In the genomic region with DNA sequence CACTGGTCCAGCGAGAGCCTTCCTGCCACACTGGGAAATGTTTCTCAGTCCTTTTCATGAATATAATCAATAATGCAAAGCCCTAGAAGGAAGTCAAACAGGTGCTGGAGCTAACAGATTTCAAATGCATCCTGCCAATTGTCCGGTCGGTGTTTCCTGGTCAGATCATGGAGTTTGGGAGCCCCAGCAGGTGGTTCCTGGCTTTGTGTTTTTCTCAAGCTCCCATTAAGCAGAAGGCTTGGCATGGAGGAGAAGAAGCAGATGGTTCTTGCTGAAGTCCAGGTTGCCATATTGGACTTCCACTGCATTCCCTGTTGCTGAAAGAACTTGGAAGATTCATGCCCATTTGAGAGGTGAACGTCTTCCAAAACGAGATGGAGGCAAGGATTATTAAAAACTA, we compare ENCODE assay signal across 1 cellular context.
TF ChIP-seq lines count a peak whose summit lies in the region.

No MANE protein-coding gene starts in this region.

TF ChIP-seq in WTC11, 78 proteins besides CTCF, POLR2A, EP300 and RAD21 (continued from another document):
- TF ChIP-seq, protein P1, sequence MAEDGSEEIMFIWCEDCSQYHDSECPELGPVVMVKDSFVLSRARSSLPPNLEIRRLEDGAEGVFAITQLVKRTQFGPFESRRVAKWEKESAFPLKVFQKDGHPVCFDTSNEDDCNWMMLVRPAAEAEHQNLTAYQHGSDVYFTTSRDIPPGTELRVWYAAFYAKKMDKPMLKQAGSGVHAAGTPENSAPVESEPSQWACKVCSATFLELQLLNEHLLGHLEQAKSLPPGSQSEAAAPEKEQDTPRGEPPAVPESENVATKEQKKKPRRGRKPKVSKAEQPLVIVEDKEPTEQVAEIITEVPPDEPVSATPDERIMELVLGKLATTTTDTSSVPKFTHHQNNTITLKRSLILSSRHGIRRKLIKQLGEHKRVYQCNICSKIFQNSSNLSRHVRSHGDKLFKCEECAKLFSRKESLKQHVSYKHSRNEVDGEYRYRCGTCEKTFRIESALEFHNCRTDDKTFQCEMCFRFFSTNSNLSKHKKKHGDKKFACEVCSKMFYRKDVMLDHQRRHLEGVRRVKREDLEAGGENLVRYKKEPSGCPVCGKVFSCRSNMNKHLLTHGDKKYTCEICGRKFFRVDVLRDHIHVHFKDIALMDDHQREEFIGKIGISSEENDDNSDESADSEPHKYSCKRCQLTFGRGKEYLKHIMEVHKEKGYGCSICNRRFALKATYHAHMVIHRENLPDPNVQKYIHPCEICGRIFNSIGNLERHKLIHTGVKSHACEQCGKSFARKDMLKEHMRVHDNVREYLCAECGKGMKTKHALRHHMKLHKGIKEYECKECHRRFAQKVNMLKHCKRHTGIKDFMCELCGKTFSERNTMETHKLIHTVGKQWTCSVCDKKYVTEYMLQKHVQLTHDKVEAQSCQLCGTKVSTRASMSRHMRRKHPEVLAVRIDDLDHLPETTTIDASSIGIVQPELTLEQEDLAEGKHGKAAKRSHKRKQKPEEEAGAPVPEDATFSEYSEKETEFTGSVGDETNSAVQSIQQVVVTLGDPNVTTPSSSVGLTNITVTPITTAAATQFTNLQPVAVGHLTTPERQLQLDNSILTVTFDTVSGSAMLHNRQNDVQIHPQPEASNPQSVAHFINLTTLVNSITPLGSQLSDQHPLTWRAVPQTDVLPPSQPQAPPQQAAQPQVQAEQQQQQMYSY (CRISPR knock-in tag; IDR thresholded peaks at IDR 0.05) = no peak
- TF ChIP-seq NR2C2 (CRISPR knock-in tag; IDR thresholded peaks at IDR 0.05) (no peak), RORB (CRISPR knock-in tag; IDR thresholded peaks at IDR 0.05) (no peak), FOXK1 (CRISPR knock-in tag; IDR thresholded peaks at IDR 0.05) (no peak)
- TF ChIP-seq, protein P2, sequence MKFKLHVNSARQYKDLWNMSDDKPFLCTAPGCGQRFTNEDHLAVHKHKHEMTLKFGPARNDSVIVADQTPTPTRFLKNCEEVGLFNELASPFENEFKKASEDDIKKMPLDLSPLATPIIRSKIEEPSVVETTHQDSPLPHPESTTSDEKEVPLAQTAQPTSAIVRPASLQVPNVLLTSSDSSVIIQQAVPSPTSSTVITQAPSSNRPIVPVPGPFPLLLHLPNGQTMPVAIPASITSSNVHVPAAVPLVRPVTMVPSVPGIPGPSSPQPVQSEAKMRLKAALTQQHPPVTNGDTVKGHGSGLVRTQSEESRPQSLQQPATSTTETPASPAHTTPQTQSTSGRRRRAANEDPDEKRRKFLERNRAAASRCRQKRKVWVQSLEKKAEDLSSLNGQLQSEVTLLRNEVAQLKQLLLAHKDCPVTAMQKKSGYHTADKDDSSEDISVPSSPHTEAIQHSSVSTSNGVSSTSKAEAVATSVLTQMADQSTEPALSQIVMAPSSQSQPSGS (CRISPR knock-in tag; IDR thresholded peaks at IDR 0.05; ENCODE audit: borderline replicate concordance, low read depth) = no peak
- TF ChIP-seq, protein P3, sequence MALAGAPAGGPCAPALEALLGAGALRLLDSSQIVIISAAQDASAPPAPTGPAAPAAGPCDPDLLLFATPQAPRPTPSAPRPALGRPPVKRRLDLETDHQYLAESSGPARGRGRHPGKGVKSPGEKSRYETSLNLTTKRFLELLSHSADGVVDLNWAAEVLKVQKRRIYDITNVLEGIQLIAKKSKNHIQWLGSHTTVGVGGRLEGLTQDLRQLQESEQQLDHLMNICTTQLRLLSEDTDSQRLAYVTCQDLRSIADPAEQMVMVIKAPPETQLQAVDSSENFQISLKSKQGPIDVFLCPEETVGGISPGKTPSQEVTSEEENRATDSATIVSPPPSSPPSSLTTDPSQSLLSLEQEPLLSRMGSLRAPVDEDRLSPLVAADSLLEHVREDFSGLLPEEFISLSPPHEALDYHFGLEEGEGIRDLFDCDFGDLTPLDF (CRISPR knock-in tag; IDR thresholded peaks at IDR 0.05) = no peak
